34 cellular contexts compared by ENCODE assay signal in genomic region chr7:123679614-123680013, GRCh38. TPM values are rescaled to one million over a fixed set of nuclear protein-coding genes. Genes with fewer than 3 reads are reported as not detected.
"Had no signal": no experiment of that assay in that cellular context is flagged by ENCODE, and none has a peak within 500 bp of the region (broad histone marks: within the 10 kb centered on the region; RNA-seq: fewer than 3 reads in every experiment).

No MANE protein-coding gene starts in this region.

- H3K27me3 ChIP-seq: adrenal gland, body of pancreas, MG63, Peyer's patch, SJCRH30 had no signal

- H3K4me1 ChIP-seq: Peyer's patch had no signal

- H3K27ac ChIP-seq: adrenal gland, body of pancreas, Peyer's patch, SJCRH30, SK-N-MC had no signal

- H3K4me3 ChIP-seq: adrenal gland, body of pancreas, MG63, Peyer's patch, SJCRH30, SK-N-MC had no signal

- DNase-seq: activated CD4-positive, alpha-beta T cell treated with anti-CD3 and anti-CD28 coated beads, Interleukin-2, amount 10 ng/mL, durations not matched to agents 7 days and 5 days; activated CD4-positive, alpha-beta T cell treated with anti-CD3 and anti-CD28 coated beads, Interleukin-2, amount 50 U/mL, for 48 hours; activated CD8-positive, alpha-beta T cell treated with anti-CD3 and anti-CD28 coated beads, Interleukin-2, amount 10 ng/mL, durations not matched to agents 7 days and 5 days; activated gamma-delta T cell treated with Interleukin-2 at 50 U/mL for 16 hours; activated naive CD4-positive, alpha-beta T cell treated with anti-CD3 and anti-CD28 coated beads for 36 hours; activated T-cell treated with anti-CD3 and anti-CD28 coated beads for 4 hours; activated T-cell treated with anti-CD3 and anti-CD28 coated beads, Interleukin-2, amount 50 U/mL, for 4 hours; adrenal gland; body of pancreas; Kasumi-1; KG1; MG63; MV-4-11; NCI-H1092; NCI-H1436 treated with DMSO at 0.1 percent for 48 hours; NCI-H1694 treated with DMSO at 0.1 percent for 48 hours; NCI-H2029; NCI-H345; NCI-H524 treated with DMSO at 0.1 percent for 48 hours; NK-92 treated with Interleukin-12 subunit alpha and Interleukin-12 subunit beta, amount 100 ng/mL, for 24 hours; PC-3; Peyer's patch; RPMI8226; SHP77; SJCRH30; T1000 had no signal

- ATAC-seq: activated CD8-positive, alpha-beta T cell treated with anti-CD3 and anti-CD28 coated beads, Interleukin-2, amount 10 ng/mL, durations not matched to agents 7 days and 5 days; activated naive CD4-positive, alpha-beta T cell treated with anti-CD3 and anti-CD28 coated beads, Interleukin-2, amount 50 U/mL, for 72 hours; activated T-cell treated with anti-CD3 and anti-CD28 coated beads, Interleukin-2, amount 50 U/mL, for 4 hours; body of pancreas; PC-3 had no signal

- H3K9me3 ChIP-seq: adrenal gland, body of pancreas, MG63, Peyer's patch, SJCRH30 had no signal

RNA-seq across cellular contexts. Expression of gene LMOD2, which starts 23.9 kb away (rescaled TPM):
- total RNA-seq: activated CD4-positive, alpha-beta T cell treated with anti-CD3 and anti-CD28 coated beads, Interleukin-2, amount 10 ng/mL, durations not matched to agents 7 days and 5 days; activated CD8-positive, alpha-beta T cell treated with anti-CD3 and anti-CD28 coated beads, Interleukin-2, amount 10 ng/mL, durations not matched to agents 7 days and 5 days; activated naive CD4-positive, alpha-beta T cell treated with anti-CD3 and anti-CD28 coated beads for 36 hours; activated naive CD4-positive, alpha-beta T cell treated with anti-CD3 and anti-CD28 coated beads, Interleukin-2, amount 50 U/mL, for 72 hours; activated T-cell treated with anti-CD3 and anti-CD28 coated beads, Interleukin-2, amount 50 U/mL, for 4 hours; activated T-helper 1 cell treated with anti-CD3 and anti-CD28 coated beads, Interleukin-12 subunit alpha, Interleukin-12 subunit beta, Interleukin-2, Interleukin-4 antibody, amounts not matched to agents 30 ng/mL and 10 ng/mL and 1 ng/mL, durations not matched to agents 14 hours and 24 hours and 36 hours; astrocyte; body of pancreas; bronchial epithelial cell; NCI-H460; PC-3; Peyer's patch; T-helper 1 cell treated with Interleukin-12 subunit alpha and Interleukin-12 subunit beta and Interleukin-4 antibody, amounts not matched to agents 30 ng/mL and 1 ng/mL, for 36 hours; T-helper 2 cell treated with Interferon-gamma antibody and Interleukin-4, amounts not matched to agents 100 ng/mL and 5 ng/mL, for 36 hours had no signal
